31 cellular contexts compared by ENCODE assay signal in the genomic region with DNA sequence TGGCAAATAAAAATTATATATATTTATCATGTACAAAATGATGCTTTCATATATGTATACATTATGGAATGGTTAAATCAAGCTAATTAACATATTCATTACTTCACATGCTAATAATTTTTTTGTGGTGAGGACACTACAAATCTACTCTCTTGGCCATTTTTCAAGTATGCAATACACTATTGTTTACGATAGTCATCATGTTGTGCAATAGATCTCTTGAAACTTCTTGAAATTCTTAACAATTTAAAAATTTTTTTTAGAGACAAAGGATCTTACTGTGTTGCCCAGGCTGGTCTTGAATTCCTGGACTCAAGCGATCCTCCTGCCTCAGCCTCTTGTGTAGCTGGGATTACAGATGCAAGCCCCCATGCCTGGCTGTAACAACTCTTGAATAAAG. TPM values are rescaled to one million over a fixed set of nuclear protein-coding genes. Genes with fewer than 3 reads are reported as not detected.
DNase-seq lines count a peak whose midpoint lies in the region; ATAC-seq and TF ChIP-seq lines count a peak whose summit lies in the region.
"Had no signal": no experiment of that assay in that cellular context is flagged by ENCODE, and none has a peak within 500 bp of the region (broad histone marks: within the 10 kb centered on the region; RNA-seq: fewer than 3 reads in every experiment).

No MANE protein-coding gene starts in this region.

- ATAC-seq in RWPE2 (ENCODE audit: low read depth) (no peak), GM18870 (IDR thresholded peaks at IDR 0.05; ENCODE audit: unreplicated experiment) (no peak)
- ATAC-seq: left lobe of liver; stimulated activated naive CD8-positive, alpha-beta T cell treated with anti-CD3 and anti-CD28 coated beads, Interleukin-15, Interleukin-2, amounts not matched to agents 100 U/mL and 50 U/mL, for 24 hours had no signal

- H3K27me3 Mint-ChIP-seq in activated T-helper 2 cell treated with anti-CD3 and anti-CD28 coated beads, Interferon-gamma antibody, Interleukin-2, Interleukin-4, amounts not matched to agents 10 μg/mL and 5 μg/mL and 100 μg/mL, durations not matched to agents 14 hours and 24 hours and 36 hours (ENCODE audit: low read depth), result peaks cover 22% of the 10 kb centered on the region
- H3K27me3 Mint-ChIP-seq: activated T-helper 17 cell treated with anti-CD3 and anti-CD28 coated beads, Interleukin-2, amount 50 U/mL, for 72 hours had no signal

- no peaks in the 10 kb centered on the region for H4K20me1 ChIP-seq in fibroblast of lung (ENCODE audit: control insufficient read depth, extremely low read depth, insufficient read depth, low read length)

- intact Hi-C loops in activated T-helper 2 cell treated with anti-CD3 and anti-CD28 coated beads, Interferon-gamma antibody, Interleukin-2, Interleukin-4, amounts not matched to agents 10 μg/mL and 5 μg/mL and 100 μg/mL, durations not matched to agents 14 hours and 24 hours and 36 hours (cut with micrococcal nuclease), result no loop called here

- H3K27ac Mint-ChIP-seq in activated T-helper 2 cell treated with anti-CD3 and anti-CD28 coated beads, Interferon-gamma antibody, Interleukin-2, Interleukin-4, amounts not matched to agents 10 μg/mL and 5 μg/mL and 100 μg/mL, durations not matched to agents 14 hours and 24 hours and 36 hours, result no peak overlapping the region
- H3K27ac Mint-ChIP-seq: activated naive CD8-positive, alpha-beta T cell treated with anti-CD3 and anti-CD28 coated beads for 36 hours; activated T-helper 17 cell treated with anti-CD3 and anti-CD28 coated beads, Interleukin-2, amount 50 U/mL, for 72 hours; nephron had no signal

- TF ChIP-seq CTCF in RWPE2 (IDR thresholded peaks at IDR 0.05; ENCODE audit: poor library complexity, severe bottlenecking), result no peak
- TF ChIP-seq CTCF in fibroblast of lung (conservative IDR thresholded peaks at IDR 0.05 in 1 of 2, IDR thresholded peaks at IDR 0.05 in 1 of 2; ENCODE audit: low read depth in 1 of 2, low read length in 2 of 2), result no peak

- H3K4me1 Mint-ChIP-seq in activated T-helper 2 cell treated with anti-CD3 and anti-CD28 coated beads, Interferon-gamma antibody, Interleukin-2, Interleukin-4, amounts not matched to agents 10 μg/mL and 5 μg/mL and 100 μg/mL, durations not matched to agents 14 hours and 24 hours and 36 hours (ENCODE audit: low read depth), result peaks cover 3% of the 10 kb centered on the region
- H3K4me1 Mint-ChIP-seq: activated naive CD8-positive, alpha-beta T cell treated with anti-CD3 and anti-CD28 coated beads for 36 hours had no signal

- no peaks in the 10 kb centered on the region for H3K79me2 ChIP-seq in fibroblast of lung (ENCODE audit: control insufficient read depth, insufficient read depth, low read length)

- H2AFZ ChIP-seq in fibroblast of lung (ENCODE audit: low read length), result no peak overlapping the region

- peaks cover 29% of the 10 kb centered on the region for H3K4me1 ChIP-seq in RWPE2 (ENCODE audit: insufficient read depth, poor library complexity, severe bottlenecking)
- peaks cover 8% of the 10 kb centered on the region for H3K4me1 ChIP-seq in fibroblast of lung (ENCODE audit: control insufficient read depth, extremely low read depth, insufficient read depth, low read length)
- H3K4me1 ChIP-seq: BE2C, body of pancreas had no signal

- DNase-seq in ELR (ENCODE audit: low read depth) (peak; percentile 78), RWPE2 (ENCODE audit: low spot score) (no peak), fibroblast of lung (ENCODE audit: low read depth in 2 of 2) (peak; percentile 36 to 72), renal cortical epithelial cell (ENCODE audit: low read depth) (peak; percentile 37)
- DNase-seq in stimulated activated CD4-positive, alpha-beta T cell treated with anti-CD3 and anti-CD28 coated beads, Interleukin-4, amount 100 ng/mL, for 24 hours, result no peak
- no peak for DNase-seq in activated T-helper 2 cell treated with anti-CD3 and anti-CD28 coated beads, Interferon-gamma antibody, Interleukin-2, Interleukin-4, amounts not matched to agents 10 μg/mL and 5 μg/mL and 100 μg/mL, durations not matched to agents 14 hours and 24 hours and 36 hours (ENCODE audit: low spot score)
- DNase-seq: activated CD4-positive, alpha-beta T cell treated with anti-CD3 and anti-CD28 coated beads, Interleukin-2, amount 50 U/mL, for 1 hour; activated naive CD8-positive, alpha-beta T cell treated with anti-CD3 and anti-CD28 coated beads for 36 hours; BE2C; Calu3; dermis blood vessel endothelial cell; KG1; midbrain; NCI-H1092 treated with DMSO at 0.1 percent for 48 hours; NCI-H2081; NCI-H510A; NK-92 treated with Interleukin-12 subunit alpha and Interleukin-12 subunit beta, amount 100 ng/mL, for 24 hours; Peyer's patch; posterior cingulate gyrus; stimulated activated CD4-positive, alpha-beta T cell treated with anti-CD3 and anti-CD28 coated beads, Interleukin-2, amount 100 ng/mL, for 24 hours; stimulated activated naive CD8-positive, alpha-beta T cell treated with anti-CD3 and anti-CD28 coated beads, Interleukin-15, Interleukin-2, amounts not matched to agents 100 U/mL and 50 U/mL, for 24 hours; thyroid gland; WERI-Rb-1 had no signal

- H3K9me3 Mint-ChIP-seq in activated T-helper 2 cell treated with anti-CD3 and anti-CD28 coated beads, Interferon-gamma antibody, Interleukin-2, Interleukin-4, amounts not matched to agents 10 μg/mL and 5 μg/mL and 100 μg/mL, durations not matched to agents 14 hours and 24 hours and 36 hours, result no peaks in the 10 kb centered on the region
- H3K9me3 Mint-ChIP-seq: activated naive CD8-positive, alpha-beta T cell treated with anti-CD3 and anti-CD28 coated beads for 36 hours; activated T-helper 17 cell treated with anti-CD3 and anti-CD28 coated beads, Interleukin-2, amount 50 U/mL, for 72 hours; nephron had no signal

- H3K36me3 ChIP-seq in RWPE2 (ENCODE audit: low read depth) (no peaks in the 10 kb centered on the region), fibroblast of lung (ENCODE audit: control insufficient read depth, insufficient read depth, low read length) (no peaks in the 10 kb centered on the region)
- H3K36me3 ChIP-seq: BE2C, Peyer's patch, thyroid gland, WERI-Rb-1 had no signal

- H3K9me3 ChIP-seq in RWPE2 (ENCODE audit: severe bottlenecking) (no peaks in the 10 kb centered on the region), fibroblast of lung (ENCODE audit: control insufficient read depth, insufficient read depth, low read depth, low read length) (no peaks in the 10 kb centered on the region)
- H3K9me3 ChIP-seq: BE2C, body of pancreas, Peyer's patch, thyroid gland had no signal

- H3K4me3 Mint-ChIP-seq in activated T-helper 2 cell treated with anti-CD3 and anti-CD28 coated beads, Interferon-gamma antibody, Interleukin-2, Interleukin-4, amounts not matched to agents 10 μg/mL and 5 μg/mL and 100 μg/mL, durations not matched to agents 14 hours and 24 hours and 36 hours (ENCODE audit: low read depth), result no peak overlapping the region
- H3K4me3 Mint-ChIP-seq: activated naive CD8-positive, alpha-beta T cell treated with anti-CD3 and anti-CD28 coated beads for 36 hours; activated T-helper 17 cell treated with anti-CD3 and anti-CD28 coated beads, Interleukin-2, amount 50 U/mL, for 72 hours; nephron had no signal

- no peaks in the 10 kb centered on the region for H3K36me3 Mint-ChIP-seq in activated T-helper 2 cell treated with anti-CD3 and anti-CD28 coated beads, Interferon-gamma antibody, Interleukin-2, Interleukin-4, amounts not matched to agents 10 μg/mL and 5 μg/mL and 100 μg/mL, durations not matched to agents 14 hours and 24 hours and 36 hours (ENCODE audit: low read depth)
- H3K36me3 Mint-ChIP-seq: activated naive CD8-positive, alpha-beta T cell treated with anti-CD3 and anti-CD28 coated beads for 36 hours had no signal

- H3K9ac ChIP-seq in fibroblast of lung (ENCODE audit: insufficient read depth, low read length), result no peak overlapping the region

- H3K27ac ChIP-seq in RWPE2 (ENCODE audit: poor library complexity, severe bottlenecking) (peak overlapping the region; percentile 38), fibroblast of lung (ENCODE audit: insufficient read depth, low read length) (no peak overlapping the region)
- H3K27ac ChIP-seq: Peyer's patch, thyroid gland, WERI-Rb-1 had no signal

- H3K27me3 ChIP-seq in RWPE2 (ENCODE audit: insufficient read depth, poor library complexity, severe bottlenecking) (no peaks in the 10 kb centered on the region), fibroblast of lung (ENCODE audit: control insufficient read depth, insufficient read depth, low read length) (no peaks in the 10 kb centered on the region)
- H3K27me3 ChIP-seq: BE2C, body of pancreas, Peyer's patch, thyroid gland had no signal

- H3K4me2 ChIP-seq in fibroblast of lung (ENCODE audit: extremely low read depth, insufficient read depth, low read length), result no peak overlapping the region

- H3K4me3 ChIP-seq in RWPE2 (ENCODE audit: severe bottlenecking), result no peak overlapping the region
- H3K4me3 ChIP-seq in fibroblast of lung (replicated peaks in 1 of 4; ENCODE audit: control extremely low read depth in 1 of 4, insufficient read depth in 1 of 4, low read depth in 3 of 4, low read length in 4 of 4), result no peak overlapping the region
- H3K4me3 ChIP-seq: body of pancreas, Peyer's patch, thyroid gland had no signal

RNA-seq across cellular contexts. Expression of a gene that starts 45.2 kb away (rescaled TPM):
- total RNA-seq in fibroblast of lung, result under 0.01 TPM in 2 replicates
- polyA plus RNA-seq in fibroblast of lung, result 0.02 and 0.11 TPM in 2 replicates
- polyA plus RNA-seq in fibroblast of lung (2012), result 0.13 TPM in 1 of 2 replicates, not detected in the other
- not detected in 2 replicates for polyA minus RNA-seq in fibroblast of lung (ENCODE audit: low replicate concordance)
- 0.30 TPM in 1 of 2 replicates, not detected in the other for total RNA-seq in renal cortical epithelial cell
- total RNA-seq in activated T-helper 2 cell treated with anti-CD3 and anti-CD28 coated beads, Interferon-gamma antibody, Interleukin-2, Interleukin-4, amounts not matched to agents 10 μg/mL and 5 μg/mL and 100 μg/mL, durations not matched to agents 14 hours and 24 hours and 36 hours, result not detected in 2 replicates
- total RNA-seq: activated naive CD8-positive, alpha-beta T cell treated with anti-CD3 and anti-CD28 coated beads for 36 hours; activated T-helper 17 cell treated with anti-CD3 and anti-CD28 coated beads, Interleukin-2, amount 50 U/mL, for 72 hours; Calu3; dermis blood vessel endothelial cell; endothelial cell of umbilical vein; left lobe of liver; Peyer's patch; skeletal muscle tissue; T-helper 2 cell treated with Interferon-gamma antibody and Interleukin-4, amounts not matched to agents 100 ng/mL and 5 ng/mL, for 36 hours had no signal
- polyA plus RNA-seq: endothelial cell of umbilical vein had no signal

RNA-seq across cellular contexts. Expression of a gene that starts 56.6 kb away (rescaled TPM):
- total RNA-seq in fibroblast of lung, result 90.7 and 143 TPM in 2 replicates
- 117 and 260 TPM in 2 replicates for polyA plus RNA-seq in fibroblast of lung
- 55.0 and 121 TPM in 2 replicates for polyA plus RNA-seq in fibroblast of lung (2012)
- polyA minus RNA-seq in fibroblast of lung (ENCODE audit: low replicate concordance), result 10.1 and 27.7 TPM in 2 replicates
- 503 and 699 TPM in 2 replicates for total RNA-seq in renal cortical epithelial cell
- 14.4 and 16.6 TPM in 2 replicates for total RNA-seq in activated T-helper 2 cell treated with anti-CD3 and anti-CD28 coated beads, Interferon-gamma antibody, Interleukin-2, Interleukin-4, amounts not matched to agents 10 μg/mL and 5 μg/mL and 100 μg/mL, durations not matched to agents 14 hours and 24 hours and 36 hours

Comparison
In these comparisons a context has a peak if more than half of its experiments do, and no peak if none do; other contexts are left out.
1. DNase-seq: peak in ELR (single experiment), fibroblast of lung (2 of 2) and renal cortical epithelial cell (single experiment); none in RWPE2 (single experiment), stimulated activated CD4-positive, alpha-beta T cell treated with anti-CD3 and anti-CD28 coated beads, Interleukin-4, amount 100 ng/mL, for 24 hours (single experiment) and activated T-helper 2 cell treated with anti-CD3 and anti-CD28 coated beads, Interferon-gamma antibody, Interleukin-2, Interleukin-4, amounts not matched to agents 10 μg/mL and 5 μg/mL and 100 μg/mL, durations not matched to agents 14 hours and 24 hours and 36 hours (single experiment).